Comparison of ENCODE assay signal across 8 cellular contexts in genomic region chr20:50731055-50731929, GRCh38. TPM values are rescaled to one million over a fixed set of nuclear protein-coding genes. Genes with fewer than 3 reads are reported as not detected.
DNase-seq lines count a peak whose midpoint lies in the region; ATAC-seq and TF ChIP-seq lines count a peak whose summit lies in the region.

TSS of gene PARD6B (plus strand) at chr20:50731580. CDS start at chr20:50731787, 207 bp downstream.

- DNase-seq in CD14-positive monocyte (ENCODE audit: low spot score) (peak; percentile 93), NCI-H526 treated with DMSO at 0.1 percent for 48 hours (lab: John Stamatoyannopoulos, UW) (peak; percentile 99), cortex of kidney (lab: John Stamatoyannopoulos, UW) (peak; percentile 91), left lobe of liver (ENCODE audit: low spot score) (peak; percentile 99)
- peak; percentile 99 for DNase-seq in activated CD4-positive, alpha-beta T cell treated with anti-CD3 and anti-CD28 coated beads, Interleukin-2, amount 10 ng/mL, durations not matched to agents 7 days and 5 days
- DNase-seq in stimulated activated CD4-positive, alpha-beta T cell treated with anti-CD3 and anti-CD28 coated beads, Interleukin-1b, Interleukin-23, amount 100 ng/mL, for 48 hours: peak; percentile 100

- ATAC-seq in GM19395 (IDR thresholded peaks at IDR 0.05; ENCODE audit: unreplicated experiment) (peak; percentile 86), HG03521 (IDR thresholded peaks at IDR 0.05; ENCODE audit: unreplicated experiment) (peak; percentile 84), left lobe of liver (peak; percentile 87)

- peaks cover 14% of the 10 kb centered on the region for H3K4me1 Mint-ChIP-seq in CD14-positive monocyte
- peaks cover 24% of the 10 kb centered on the region for H3K4me1 Mint-ChIP-seq in activated CD4-positive, alpha-beta T cell treated with anti-CD3 and anti-CD28 coated beads, Interleukin-2, amount 10 ng/mL, durations not matched to agents 7 days and 5 days

- no peaks in the 10 kb centered on the region for H3K36me3 Mint-ChIP-seq in CD14-positive monocyte
- H3K36me3 Mint-ChIP-seq in activated CD4-positive, alpha-beta T cell treated with anti-CD3 and anti-CD28 coated beads, Interleukin-2, amount 10 ng/mL, durations not matched to agents 7 days and 5 days (ENCODE audit: low read depth): no peaks in the 10 kb centered on the region

- POLR2A ChIA-PET in activated CD4-positive, alpha-beta T cell treated with anti-CD3 and anti-CD28 coated beads, Interleukin-2, amount 10 ng/mL, durations not matched to agents 7 days and 5 days (lab: Charles Lee): no interaction called here

- peak within 1 kb of the TSS in 4 of 7 donors; percentile 13 to 68 (median 44) for H3K27ac Mint-ChIP-seq in CD14-positive monocyte
- H3K27ac Mint-ChIP-seq in activated CD4-positive, alpha-beta T cell treated with anti-CD3 and anti-CD28 coated beads, Interleukin-2, amount 10 ng/mL, durations not matched to agents 7 days and 5 days: peak within 1 kb of the TSS; percentile 92

- peaks cover 0 to 3% (median 0%) of the 10 kb centered on the region in 7 donors for H3K9me3 Mint-ChIP-seq in CD14-positive monocyte
- no peaks in the 10 kb centered on the region for H3K9me3 Mint-ChIP-seq in activated CD4-positive, alpha-beta T cell treated with anti-CD3 and anti-CD28 coated beads, Interleukin-2, amount 10 ng/mL, durations not matched to agents 7 days and 5 days

- CTCF ChIA-PET in activated CD4-positive, alpha-beta T cell treated with anti-CD3 and anti-CD28 coated beads, Interleukin-2, amount 10 ng/mL, durations not matched to agents 7 days and 5 days (lab: Charles Lee): interaction anchor here (0.6 kb wide), 1 partner anchor 253 kb away, joined by 4 read pairs; no protein-coding TSS in a partner anchor

- no peak for TF ChIP-seq CTCF in CD14-positive monocyte (IDR thresholded peaks at IDR 0.05)

- peaks cover 3 to 29% (median 11%) of the 10 kb centered on the region in 3 donors for H3K27me3 Mint-ChIP-seq in CD14-positive monocyte (ENCODE audit: low read depth in 3 of 3)
- no peaks in the 10 kb centered on the region for H3K27me3 Mint-ChIP-seq in activated CD4-positive, alpha-beta T cell treated with anti-CD3 and anti-CD28 coated beads, Interleukin-2, amount 10 ng/mL, durations not matched to agents 7 days and 5 days

- intact Hi-C loops in CD14-positive monocyte (cut with micrococcal nuclease): no loop called here

- H3K4me3 Mint-ChIP-seq in CD14-positive monocyte: peak within 1 kb of the TSS; percentile 85 to 89
- peak within 1 kb of the TSS; percentile 87 for H3K4me3 Mint-ChIP-seq in activated CD4-positive, alpha-beta T cell treated with anti-CD3 and anti-CD28 coated beads, Interleukin-2, amount 10 ng/mL, durations not matched to agents 7 days and 5 days

RNA-seq across cellular contexts. Expression of gene PARD6B, which starts in this region (rescaled TPM):
- under 1 TPM; 0.04 to 0.13 TPM for polyA plus RNA-seq in CD14-positive monocyte
- total RNA-seq in activated CD4-positive, alpha-beta T cell treated with anti-CD3 and anti-CD28 coated beads, Interleukin-2, amount 10 ng/mL, durations not matched to agents 7 days and 5 days: 1 to 10 TPM; 4.2 to 4.4 TPM
- 10.9 TPM for total RNA-seq in left lobe of liver

Comparison
In these comparisons a context has a peak if more than half of its experiments do, and no peak if none do; other contexts are left out.
1. Peak in every context shown above with its lines: DNase-seq and ATAC-seq.
2. Peak in DNase-seq in CD14-positive monocyte; RNA of the gene not detected or under 1 TPM.